20 cellular contexts compared by ENCODE assay signal in the genomic region with DNA sequence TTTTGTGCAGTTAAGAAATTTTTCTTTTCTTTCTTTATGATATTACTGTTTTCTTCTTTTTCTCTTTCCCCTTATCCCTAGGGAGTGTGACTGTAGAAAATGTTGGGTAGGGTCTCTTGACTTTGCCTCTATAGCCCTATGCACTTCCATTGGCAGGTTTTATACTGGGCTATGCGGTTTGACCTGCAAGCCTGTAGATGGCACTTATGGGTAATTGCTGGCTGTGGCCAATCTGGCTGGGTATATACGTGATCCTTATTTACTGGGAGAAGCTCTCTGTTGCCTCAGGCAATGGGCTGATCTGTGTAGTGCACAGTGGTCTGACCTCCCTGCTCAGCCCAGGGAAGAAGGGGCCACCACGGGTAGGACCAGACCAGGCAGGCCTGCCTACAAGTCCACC.
"Had no signal": no experiment of that assay in that cellular context is flagged by ENCODE, and none has a peak within 500 bp of the region (broad histone marks: within the 10 kb centered on the region; RNA-seq: fewer than 3 reads in every experiment).

No MANE protein-coding gene starts in this region.

- H3K27me3 ChIP-seq: adrenal gland, tibial nerve, uterus had no signal

- H3K4me1 Mint-ChIP-seq: activated CD4-positive, alpha-beta T cell treated with anti-CD3 and anti-CD28 coated beads for 36 hours; naive thymus-derived CD8-positive, alpha-beta T cell had no signal

- ATAC-seq: activated CD4-positive, alpha-beta T cell treated with anti-CD3 and anti-CD28 coated beads for 36 hours; activated naive CD4-positive, alpha-beta T cell treated with anti-CD3 and anti-CD28 coated beads, Interleukin-2, amount 50 U/mL, for 72 hours; naive thymus-derived CD8-positive, alpha-beta T cell; psoas muscle; right cardiac atrium had no signal

- H3K4me3 Mint-ChIP-seq: activated CD4-positive, alpha-beta T cell treated with anti-CD3 and anti-CD28 coated beads for 36 hours; activated T-helper 1 cell treated with anti-CD3 and anti-CD28 coated beads, Interleukin-12 subunit alpha, Interleukin-12 subunit beta, Interleukin-2, Interleukin-4 antibody, amounts not matched to agents 30 ng/mL and 10 ng/mL and 1 ng/mL, durations not matched to agents 14 hours and 24 hours and 36 hours; dendritic cell treated with granulocyte-macrophage colony-stimulating factor and Interleukin-4, amounts not matched to agents 40 ng/mL and 50 ng/mL, for 4 days; naive thymus-derived CD8-positive, alpha-beta T cell had no signal

- H3K27ac ChIP-seq: adrenal gland, psoas muscle, tibial nerve, uterus had no signal

- DNase-seq: activated CD4-positive, alpha-beta T cell treated with anti-CD3 and anti-CD28 coated beads for 36 hours; activated CD4-positive, alpha-beta T cell treated with anti-CD3 and anti-CD28 coated beads, Interleukin-2, amount 50 U/mL, for 48 hours; activated gamma-delta T cell treated with Interleukin-2 at 50 U/mL for 16 hours; activated T-cell treated with anti-CD3 and anti-CD28 coated beads for 4 hours; adrenal gland; effector memory CD4-positive, alpha-beta T cell; head of caudate nucleus; naive thymus-derived CD8-positive, alpha-beta T cell; psoas muscle; right cardiac atrium; stimulated activated CD4-positive, alpha-beta T cell treated with anti-CD3 and anti-CD28 coated beads, Interleukin-2, amount 100 ng/mL, for 24 hours; stimulated activated naive CD4-positive, alpha-beta T cell treated with Interleukin-2 at 50 U/mL for 16 hours; uterus had no signal

- FAIRE-seq: astrocyte, bronchial epithelial cell, frontal cortex had no signal

- H3K4me3 ChIP-seq: adrenal gland, psoas muscle, tibial nerve, uterus had no signal

- H3K4me1 ChIP-seq: adrenal gland, psoas muscle, tibial nerve, uterus had no signal

- H3K27ac Mint-ChIP-seq: activated CD4-positive, alpha-beta T cell treated with anti-CD3 and anti-CD28 coated beads for 36 hours; activated T-helper 1 cell treated with anti-CD3 and anti-CD28 coated beads, Interleukin-12 subunit alpha, Interleukin-12 subunit beta, Interleukin-2, Interleukin-4 antibody, amounts not matched to agents 30 ng/mL and 10 ng/mL and 1 ng/mL, durations not matched to agents 14 hours and 24 hours and 36 hours; dendritic cell treated with granulocyte-macrophage colony-stimulating factor and Interleukin-4, amounts not matched to agents 40 ng/mL and 50 ng/mL, for 4 days had no signal

- H3K36me3 ChIP-seq: adrenal gland, tibial nerve, uterus had no signal

- H3K27me3 Mint-ChIP-seq: dendritic cell treated with granulocyte-macrophage colony-stimulating factor and Interleukin-4, amounts not matched to agents 40 ng/mL and 50 ng/mL, for 4 days had no signal
